In the genomic region with DNA sequence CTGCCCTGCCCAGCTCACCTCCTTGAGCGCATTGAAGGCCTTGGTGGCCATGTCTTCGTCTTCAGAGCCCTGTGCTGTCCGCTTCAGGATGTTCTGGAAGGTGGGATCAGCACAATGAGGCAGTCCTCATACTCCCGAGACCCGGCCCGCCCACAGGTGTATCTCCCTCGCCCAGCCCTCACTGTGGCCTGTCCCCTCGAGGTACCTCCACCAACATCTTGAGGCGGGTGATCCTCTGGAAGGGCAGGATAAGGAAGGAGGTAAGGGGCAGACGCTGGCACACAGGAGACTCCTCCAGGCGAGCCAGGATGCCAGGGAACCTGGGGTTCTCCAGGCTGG, we compare ENCODE assay signal across 2 cellular contexts.
TF ChIP-seq lines count a peak whose summit lies in the region.

No MANE protein-coding gene starts in this region.

TF ChIP-seq in HEK293, 187 proteins besides CTCF, POLR2A, EP300 and RAD21:
- peak; percentile 90 for TF ChIP-seq ZNF600 (tag by site-specific recombination; IDR thresholded peaks at IDR 0.05)
- TF ChIP-seq ZSCAN30 (tag by site-specific recombination; IDR thresholded peaks at IDR 0.05), result no peak
- peak; percentile 35; the same call in 1 of the 2 replicates for TF ChIP-seq SP2 (tag by site-specific recombination; IDR thresholded peaks at IDR 0.05)
- TF ChIP-seq ZNF146 (tag by site-specific recombination; IDR thresholded peaks at IDR 0.05), result no peak
- TF ChIP-seq, protein P1, sequence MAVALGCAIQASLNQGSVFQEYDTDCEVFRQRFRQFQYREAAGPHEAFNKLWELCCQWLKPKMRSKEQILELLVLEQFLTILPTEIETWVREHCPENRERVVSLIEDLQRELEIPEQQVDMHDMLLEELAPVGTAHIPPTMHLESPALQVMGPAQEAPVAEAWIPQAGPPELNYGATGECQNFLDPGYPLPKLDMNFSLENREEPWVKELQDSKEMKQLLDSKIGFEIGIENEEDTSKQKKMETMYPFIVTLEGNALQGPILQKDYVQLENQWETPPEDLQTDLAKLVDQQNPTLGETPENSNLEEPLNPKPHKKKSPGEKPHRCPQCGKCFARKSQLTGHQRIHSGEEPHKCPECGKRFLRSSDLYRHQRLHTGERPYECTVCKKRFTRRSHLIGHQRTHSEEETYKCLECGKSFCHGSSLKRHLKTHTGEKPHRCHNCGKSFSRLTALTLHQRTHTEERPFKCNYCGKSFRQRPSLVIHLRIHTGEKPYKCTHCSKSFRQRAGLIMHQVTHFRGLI (tag by site-specific recombination; IDR thresholded peaks at IDR 0.05), result no peak
- no peak for TF ChIP-seq WT1 (tag by site-specific recombination; IDR thresholded peaks at IDR 0.05)
TF ChIP-seq in HEK293: peak in this region for 2.

TF ChIP-seq in K562, 482 proteins besides CTCF, POLR2A, EP300 and RAD21:
- TF ChIP-seq KDM5B (IDR thresholded peaks at IDR 0.05; ENCODE audit: insufficient replicate concordance, low read depth, low read length) (peak; percentile 12), SIN3B (IDR thresholded peaks at IDR 0.05; ENCODE audit: low read depth) (no peak), SNRNP70 (optimal IDR thresholded peaks at IDR 0.05; ENCODE audit: low read depth, low read length) (no peak), FOXA3 (CRISPR knock-in tag; conservative IDR thresholded peaks at IDR 0.05 in 1 of 2, IDR thresholded peaks at IDR 0.05 in 1 of 2) (peak in 1 of 2 experiments; percentile 29; a peak in 1 of 4 replicates)
- TF ChIP-seq, protein P2, sequence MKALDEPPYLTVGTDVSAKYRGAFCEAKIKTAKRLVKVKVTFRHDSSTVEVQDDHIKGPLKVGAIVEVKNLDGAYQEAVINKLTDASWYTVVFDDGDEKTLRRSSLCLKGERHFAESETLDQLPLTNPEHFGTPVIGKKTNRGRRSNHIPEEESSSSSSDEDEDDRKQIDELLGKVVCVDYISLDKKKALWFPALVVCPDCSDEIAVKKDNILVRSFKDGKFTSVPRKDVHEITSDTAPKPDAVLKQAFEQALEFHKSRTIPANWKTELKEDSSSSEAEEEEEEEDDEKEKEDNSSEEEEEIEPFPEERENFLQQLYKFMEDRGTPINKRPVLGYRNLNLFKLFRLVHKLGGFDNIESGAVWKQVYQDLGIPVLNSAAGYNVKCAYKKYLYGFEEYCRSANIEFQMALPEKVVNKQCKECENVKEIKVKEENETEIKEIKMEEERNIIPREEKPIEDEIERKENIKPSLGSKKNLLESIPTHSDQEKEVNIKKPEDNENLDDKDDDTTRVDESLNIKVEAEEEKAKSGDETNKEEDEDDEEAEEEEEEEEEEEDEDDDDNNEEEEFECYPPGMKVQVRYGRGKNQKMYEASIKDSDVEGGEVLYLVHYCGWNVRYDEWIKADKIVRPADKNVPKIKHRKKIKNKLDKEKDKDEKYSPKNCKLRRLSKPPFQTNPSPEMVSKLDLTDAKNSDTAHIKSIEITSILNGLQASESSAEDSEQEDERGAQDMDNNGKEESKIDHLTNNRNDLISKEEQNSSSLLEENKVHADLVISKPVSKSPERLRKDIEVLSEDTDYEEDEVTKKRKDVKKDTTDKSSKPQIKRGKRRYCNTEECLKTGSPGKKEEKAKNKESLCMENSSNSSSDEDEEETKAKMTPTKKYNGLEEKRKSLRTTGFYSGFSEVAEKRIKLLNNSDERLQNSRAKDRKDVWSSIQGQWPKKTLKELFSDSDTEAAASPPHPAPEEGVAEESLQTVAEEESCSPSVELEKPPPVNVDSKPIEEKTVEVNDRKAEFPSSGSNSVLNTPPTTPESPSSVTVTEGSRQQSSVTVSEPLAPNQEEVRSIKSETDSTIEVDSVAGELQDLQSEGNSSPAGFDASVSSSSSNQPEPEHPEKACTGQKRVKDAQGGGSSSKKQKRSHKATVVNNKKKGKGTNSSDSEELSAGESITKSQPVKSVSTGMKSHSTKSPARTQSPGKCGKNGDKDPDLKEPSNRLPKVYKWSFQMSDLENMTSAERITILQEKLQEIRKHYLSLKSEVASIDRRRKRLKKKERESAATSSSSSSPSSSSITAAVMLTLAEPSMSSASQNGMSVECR (CRISPR knock-in tag; IDR thresholded peaks at IDR 0.05), result peak; percentile 25; the same call in 1 of the 2 replicates
TF ChIP-seq in K562: peak in this region for 3.
